Comparison of ENCODE assay signal across 8 cellular contexts in the genomic region with DNA sequence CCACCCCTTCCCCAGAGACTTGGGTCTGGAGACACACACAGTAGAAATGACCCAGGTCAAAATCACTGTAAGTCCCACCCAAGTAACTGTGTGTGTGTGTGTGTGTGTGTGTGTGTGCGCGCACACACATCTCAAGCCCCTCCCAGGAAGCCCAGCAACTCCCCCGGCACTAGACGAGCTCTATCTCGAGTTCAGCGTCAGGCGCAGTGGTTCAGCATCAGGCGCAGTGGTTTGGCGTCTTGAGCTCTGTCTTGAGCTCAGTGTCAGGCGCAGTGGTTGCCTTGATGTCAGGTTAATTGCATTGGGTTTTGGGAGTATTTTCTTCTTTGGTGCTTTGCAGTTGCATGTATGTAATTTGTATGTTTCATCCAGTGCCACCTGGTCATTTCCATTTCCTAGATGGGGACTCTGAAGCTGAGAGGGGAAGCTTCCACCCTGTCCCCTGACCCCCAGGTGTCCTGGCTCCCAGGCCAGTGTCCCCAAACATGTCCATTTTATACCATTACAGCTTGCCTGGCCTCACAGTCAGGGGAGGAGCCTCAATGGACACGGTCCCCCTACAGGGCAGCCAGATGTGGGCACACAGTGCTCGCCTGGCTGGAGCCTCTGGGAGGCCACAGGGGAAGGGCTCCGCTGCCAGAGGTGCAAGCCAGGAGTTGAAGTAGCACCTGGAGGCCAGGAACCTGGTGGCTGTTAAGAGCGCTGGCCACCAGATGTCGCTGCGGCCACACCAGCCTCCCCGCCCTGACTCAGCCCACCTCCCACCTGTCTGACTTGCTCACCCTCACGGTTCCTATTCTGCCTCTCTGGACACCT.
DNase-seq lines count a peak whose midpoint lies in the region; ATAC-seq and TF ChIP-seq lines count a peak whose summit lies in the region.

No MANE protein-coding gene starts in this region.

- TF ChIP-seq CTCF in heart right ventricle (IDR thresholded peaks at IDR 0.05): peak; percentile 42 to 80 (median 78)
- TF ChIP-seq CTCF in coronary artery (IDR thresholded peaks at IDR 0.05): peak; percentile 59
- TF ChIP-seq CTCF in natural killer cell (IDR thresholded peaks at IDR 0.05): peak; percentile 62
- peak; percentile 29 to 73 for TF ChIP-seq CTCF in suprapubic skin (IDR thresholded peaks at IDR 0.05)

- H3K4me3 ChIP-seq in heart right ventricle (no peak overlapping the region), right cardiac atrium (ENCODE audit: low read length) (no peak overlapping the region), coronary artery (no peak overlapping the region), suprapubic skin (no peak overlapping the region)

- TF ChIP-seq EP300 in suprapubic skin (IDR thresholded peaks at IDR 0.05): no peak

- no peaks in the 10 kb centered on the region for H3K9me3 Mint-ChIP-seq in natural killer cell

- peaks cover 0 to 64% (median 4%) of the 10 kb centered on the region in 9 donors for H3K36me3 ChIP-seq in heart right ventricle
- peaks cover 35% of the 10 kb centered on the region for H3K36me3 ChIP-seq in suprapubic skin

- DNase-seq in heart right ventricle: peak; percentile 28 to 52
- DNase-seq in right cardiac atrium: no peak
- DNase-seq in NCI-H2196 treated with DMSO at 0.1 percent for 48 hours (lab: John Stamatoyannopoulos, UW; ENCODE audit: unreplicated experiment): peak; percentile 65
- DNase-seq in activated CD4-positive, alpha-beta T cell treated with anti-CD3 and anti-CD28 coated beads for 48 hours: peak; percentile 80
- no peak for DNase-seq in coronary artery (ENCODE audit: low spot score)
- DNase-seq in natural killer cell: no peak
- no peak for DNase-seq in suprapubic skin (ENCODE audit: low spot score in 2 of 2)
- no peak for DNase-seq in foreskin melanocyte

- H3K27ac Mint-ChIP-seq in natural killer cell: no peak overlapping the region

- peaks cover 0 to 2% of the 10 kb centered on the region in 2 donors for H3K27me3 Mint-ChIP-seq in natural killer cell (ENCODE audit: low read depth in 2 of 2)

- intact Hi-C loops in heart right ventricle (cut with DNase I) (loop anchor here in 9 of 10 donors (1.0 to 10.0 kb wide), 5 partner anchors 107 to 945 kb away; partner anchors contain the start of gene SULF2 (in 3 of the 9)), right cardiac atrium (cut with DNase I) (loop anchor here in 2 of 4 donors (5.0 to 10.0 kb wide), 3 partner anchors 97 to 945 kb away; partner anchors contain the start of gene SULF2 (in 1 of the 2)), natural killer cell (cut with micrococcal nuclease) (loop anchor here (5.0 kb wide), 1 partner anchor 945 kb away; no protein-coding TSS in a partner anchor)

- 51 to 52% methylated on average over 18 of the region's 18 CpGs for WGBS in heart right ventricle, 2 donors
- WGBS in right cardiac atrium: 50% methylated on average over 18 of the region's 18 CpGs
- 63% methylated on average over 5 of the region's 18 CpGs for WGBS in suprapubic skin

- peaks cover 6 to 29% (median 14%) of the 10 kb centered on the region in 9 donors for H3K4me1 ChIP-seq in heart right ventricle
- H3K4me1 ChIP-seq in right cardiac atrium (ENCODE audit: control insufficient read depth, insufficient read depth, low read length): peaks cover 3% of the 10 kb centered on the region
- H3K4me1 ChIP-seq in suprapubic skin: peaks cover 12% of the 10 kb centered on the region

- H3K4me3 Mint-ChIP-seq in natural killer cell: no peak overlapping the region

- no peak for TF ChIP-seq POLR2A in suprapubic skin (IDR thresholded peaks at IDR 0.05)

- H3K27ac ChIP-seq in heart right ventricle (no peak overlapping the region), right cardiac atrium (ENCODE audit: low read length) (no peak overlapping the region), coronary artery (no peak overlapping the region), suprapubic skin (no peak overlapping the region)

- H3K9me3 ChIP-seq in heart right ventricle (peaks cover 0 to 3% (median 0%) of the 10 kb centered on the region in 11 donors), right cardiac atrium (ENCODE audit: control insufficient read depth, low read length) (no peaks in the 10 kb centered on the region), suprapubic skin (no peaks in the 10 kb centered on the region)

- ATAC-seq in heart right ventricle (peak in 3 of 8 donors; percentile 30 to 53 (median 40)), right cardiac atrium (no peak), natural killer cell (peak; percentile 42 to 74 (median 54))

- H3K27me3 ChIP-seq in heart right ventricle (no peaks in the 10 kb centered on the region), right cardiac atrium (ENCODE audit: control insufficient read depth, insufficient read depth) (no peaks in the 10 kb centered on the region), suprapubic skin (no peaks in the 10 kb centered on the region)

- no peaks in the 10 kb centered on the region for H3K36me3 Mint-ChIP-seq in natural killer cell

- peaks cover 6 to 7% of the 10 kb centered on the region in 2 donors for H3K4me1 Mint-ChIP-seq in natural killer cell

Comparison
In these comparisons a context has a peak if more than half of its experiments do, and no peak if none do; other contexts are left out.
1. DNase-seq: peak in heart right ventricle (2 of 2), NCI-H2196 treated with DMSO at 0.1 percent for 48 hours (single experiment) and activated CD4-positive, alpha-beta T cell treated with anti-CD3 and anti-CD28 coated beads for 48 hours (single experiment); none in right cardiac atrium (0 of 3), coronary artery (single experiment), natural killer cell (single experiment), suprapubic skin (0 of 2) and foreskin melanocyte (single experiment).
2. ATAC-seq: peak in natural killer cell (3 of 3); none in right cardiac atrium (0 of 2).
3. Peak in every context shown above with its lines, with median percentiles within 50 percentile points of each other: CTCF ChIP-seq.